Comparison of ENCODE assay signal across 29 cellular contexts in the genomic region with DNA sequence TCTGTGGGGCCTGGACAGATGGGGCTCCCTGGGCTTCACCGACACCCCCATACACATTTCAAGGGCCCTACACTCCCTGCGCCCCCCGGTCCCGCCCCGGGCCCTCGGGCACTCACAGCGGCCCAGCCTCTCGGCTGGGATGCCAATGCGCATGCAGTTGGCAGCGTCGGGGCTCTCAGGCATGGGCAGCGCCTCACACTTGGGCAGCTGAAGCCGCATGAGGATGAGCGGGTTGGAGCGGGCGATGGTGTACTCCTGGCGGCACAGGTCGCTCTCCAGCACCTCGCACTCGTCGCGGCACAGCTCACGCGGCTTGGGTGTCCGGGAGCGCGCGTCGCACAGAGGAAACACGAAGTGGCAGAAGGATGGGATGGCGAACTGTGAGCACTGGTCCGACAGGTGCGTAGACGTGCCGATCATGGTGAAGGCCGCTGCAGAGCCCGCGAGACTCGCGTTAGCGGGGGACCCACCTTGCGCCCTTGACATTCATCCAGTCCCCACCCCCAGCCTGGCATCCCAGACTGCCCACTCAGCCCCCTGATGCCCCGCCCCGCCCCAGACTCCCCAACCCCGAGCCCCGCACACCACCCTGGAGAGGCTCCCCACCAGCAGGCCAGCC.
"Had no signal": no experiment of that assay in that cellular context is flagged by ENCODE, and none has a peak within 500 bp of the region (broad histone marks: within the 10 kb centered on the region; RNA-seq: fewer than 3 reads in every experiment).

No MANE protein-coding gene starts in this region.

- H3K4me1 Mint-ChIP-seq: nephron progenitor cell, neural progenitor cell had no signal

- ATAC-seq: mucosa of descending colon; naive thymus-derived CD4-positive, alpha-beta T cell; right cardiac atrium had no signal

- H3K27me3 Mint-ChIP-seq: type B pancreatic cell had no signal

- H3K4me3 Mint-ChIP-seq: naive thymus-derived CD4-positive, alpha-beta T cell; nephron progenitor cell; neural progenitor cell; stimulated activated naive B cell treated with anti-CD40 and anti-IgM and Interleukin-4, amounts not matched to agents 10 μg/mL and 1 μg/mL and 100 μg/mL, for 72 hours; stimulated activated naive CD8-positive, alpha-beta T cell treated with anti-CD3 and anti-CD28 coated beads, Interleukin-15, Interleukin-2, amounts not matched to agents 100 ng/mL and 50 ng/mL, for 24 hours; type B pancreatic cell had no signal

- H3K9ac ChIP-seq: neural progenitor cell had no signal

- H3K4me1 ChIP-seq: neural progenitor cell had no signal

- FAIRE-seq: small intestine had no signal

- H3K79me2 ChIP-seq: hepatocyte had no signal

- H3K36me3 Mint-ChIP-seq: naive thymus-derived CD4-positive, alpha-beta T cell; stimulated activated naive B cell treated with anti-CD40 and anti-IgM and Interleukin-4, amounts not matched to agents 10 μg/mL and 1 μg/mL and 100 μg/mL, for 72 hours had no signal

- H3K9me3 ChIP-seq: heart right ventricle, left ventricle myocardium inferior, mucosa of descending colon, neutrophil, ovary, prostate gland, sigmoid colon, tibial nerve, uterus had no signal

- H3K36me3 ChIP-seq: heart right ventricle, left ventricle myocardium inferior, neural progenitor cell, neutrophil, ovary, prostate gland, tibial nerve, uterus had no signal

- H3K4me2 ChIP-seq: hepatocyte, neural progenitor cell had no signal

- H3K27me3 ChIP-seq: hepatocyte, neural progenitor cell, neutrophil, ovary, sigmoid colon, tibial nerve, uterus had no signal

- H3K9me3 Mint-ChIP-seq: naive thymus-derived CD4-positive, alpha-beta T cell; nephron progenitor cell; neural progenitor cell; stimulated activated naive B cell treated with anti-CD40 and anti-IgM and Interleukin-4, amounts not matched to agents 10 μg/mL and 1 μg/mL and 100 μg/mL, for 72 hours; stimulated activated naive CD8-positive, alpha-beta T cell treated with anti-CD3 and anti-CD28 coated beads, Interleukin-15, Interleukin-2, amounts not matched to agents 100 ng/mL and 50 ng/mL, for 24 hours; type B pancreatic cell had no signal

- DNase-seq: heart right ventricle; islet precursor cell; left ventricle myocardium inferior; mesendoderm; midbrain; mucosa of descending colon; naive thymus-derived CD4-positive, alpha-beta T cell; nephron progenitor cell; occipital lobe; ovary; retina; right cardiac atrium; sigmoid colon; small intestine; stimulated activated CD4-positive, alpha-beta T cell treated with anti-CD3 and anti-CD28 coated beads, Interleukin-1b, Interleukin-23, amount 100 ng/mL, for 48 hours; stimulated activated CD4-positive, alpha-beta T cell treated with anti-CD3 and anti-CD28 coated beads, Interleukin-2, amount 100 ng/mL, for 48 hours; stimulated activated CD4-positive, alpha-beta T cell treated with anti-CD3 and anti-CD28 coated beads, Interleukin-4, amount 100 ng/mL, for 4 hours; stimulated activated CD8-positive, alpha-beta memory T cell treated with anti-CD3 and anti-CD28 coated beads, Interleukin-4, amount 100 ng/mL, for 48 hours; stimulated activated naive B cell treated with anti-CD40 and anti-IgM and Interleukin-4, amounts not matched to agents 10 μg/mL and 1 μg/mL and 100 μg/mL, for 72 hours; substantia nigra had no signal

- H3K27ac ChIP-seq: heart right ventricle, hepatocyte, left ventricle myocardium inferior, neural progenitor cell, neutrophil, ovary, prostate gland, sigmoid colon, tibial nerve had no signal

- H3K27ac Mint-ChIP-seq: naive thymus-derived CD4-positive, alpha-beta T cell; nephron progenitor cell; stimulated activated naive CD8-positive, alpha-beta T cell treated with anti-CD3 and anti-CD28 coated beads, Interleukin-15, Interleukin-2, amounts not matched to agents 100 ng/mL and 50 ng/mL, for 24 hours; type B pancreatic cell had no signal

- H3K4me3 ChIP-seq: heart right ventricle, hepatocyte, left ventricle myocardium inferior, lung, mucosa of descending colon, neural progenitor cell, ovary, prostate gland, sigmoid colon, tibial nerve, uterus had no signal

- H2AFZ ChIP-seq: hepatocyte, neural progenitor cell had no signal
